In genomic region chr16:70712359-70712758, GRCh38 we compare ENCODE assay signal across 19 cellular contexts. TPM values are rescaled to one million over a fixed set of nuclear protein-coding genes. Genes with fewer than 3 reads are reported as not detected.
DNase-seq lines count a peak whose midpoint lies in the region; ATAC-seq and TF ChIP-seq lines count a peak whose summit lies in the region.
"Had no signal": no experiment of that assay in that cellular context is flagged by ENCODE, and none has a peak within 500 bp of the region (broad histone marks: within the 10 kb centered on the region; RNA-seq: fewer than 3 reads in every experiment).

No MANE protein-coding gene starts in this region.

- H3K4me3 Mint-ChIP-seq in activated naive CD4-positive, alpha-beta T cell treated with anti-CD3 and anti-CD28 coated beads for 36 hours = no peak overlapping the region
- no peak overlapping the region for H3K4me3 Mint-ChIP-seq in mesothelial cell of epicardium
- no peak overlapping the region for H3K4me3 Mint-ChIP-seq in activated CD4-positive, alpha-beta T cell treated with anti-CD3 and anti-CD28 coated beads for 36 hours

- H3K36me3 Mint-ChIP-seq in activated naive CD4-positive, alpha-beta T cell treated with anti-CD3 and anti-CD28 coated beads, Interleukin-2, amount 50 U/mL, for 72 hours = no peaks in the 10 kb centered on the region
- H3K36me3 Mint-ChIP-seq in activated naive CD4-positive, alpha-beta T cell treated with anti-CD3 and anti-CD28 coated beads for 36 hours (ENCODE audit: low read depth) = no peaks in the 10 kb centered on the region
- H3K36me3 Mint-ChIP-seq in mesothelial cell of epicardium = no peaks in the 10 kb centered on the region
- no peaks in the 10 kb centered on the region for H3K36me3 Mint-ChIP-seq in activated CD4-positive, alpha-beta T cell treated with anti-CD3 and anti-CD28 coated beads for 36 hours (ENCODE audit: low read depth)

- CTCF ChIA-PET in activated naive CD4-positive, alpha-beta T cell treated with anti-CD3 and anti-CD28 coated beads for 36 hours (lab: Charles Lee) = no interaction called here
- CTCF ChIA-PET in activated CD4-positive, alpha-beta T cell treated with anti-CD3 and anti-CD28 coated beads for 36 hours (lab: Charles Lee) = no interaction called here

- no peaks in the 10 kb centered on the region for H3K4me1 Mint-ChIP-seq in activated naive CD4-positive, alpha-beta T cell treated with anti-CD3 and anti-CD28 coated beads for 36 hours (ENCODE audit: low read depth)
- H3K4me1 Mint-ChIP-seq in mesothelial cell of epicardium = peaks cover 64% of the 10 kb centered on the region
- no peaks in the 10 kb centered on the region for H3K4me1 Mint-ChIP-seq in activated CD4-positive, alpha-beta T cell treated with anti-CD3 and anti-CD28 coated beads for 36 hours
- H3K4me1 Mint-ChIP-seq: CD8-positive, alpha-beta memory T cell had no signal

- DNase-seq in activated naive CD4-positive, alpha-beta T cell treated with anti-CD3 and anti-CD28 coated beads, Interleukin-2, amount 50 U/mL, for 72 hours (ENCODE audit: low spot score in 2 of 2) = no peak
- DNase-seq in activated naive CD4-positive, alpha-beta T cell treated with anti-CD3 and anti-CD28 coated beads for 36 hours = no peak
- DNase-seq in caudate nucleus (lab: John Stamatoyannopoulos, UW) (peak in 1 of 61 donors; percentile 49), mesothelial cell of epicardium (ENCODE audit: low spot score in 2 of 2, unreplicated experiment in 2 of 2) (no peak), posterior vena cava (ENCODE audit: low spot score) (no peak), psoas muscle (no peak)
- DNase-seq in activated CD4-positive, alpha-beta T cell treated with anti-CD3 and anti-CD28 coated beads for 36 hours = no peak
- DNase-seq: CD8-positive, alpha-beta memory T cell; DND-41; GM23248; Karpas-422; MG63; NCI-H2107; NCI-H2227 treated with DMSO at 0.1 percent for 48 hours; NCI-H524; SHP77 had no signal

- peak overlapping the region; percentile 42 for H3K27ac ChIP-seq in caudate nucleus (ENCODE audit: low read depth, low read length)
- peak overlapping the region; percentile 98 for H3K27ac ChIP-seq in stomach smooth muscle (ENCODE audit: low read length)
- H3K27ac ChIP-seq in psoas muscle = no peak overlapping the region
- H3K27ac ChIP-seq: 22Rv1, GM23248 had no signal

- no peaks in the 10 kb centered on the region for H3K27me3 Mint-ChIP-seq in activated naive CD4-positive, alpha-beta T cell treated with anti-CD3 and anti-CD28 coated beads for 36 hours (ENCODE audit: low read depth)
- H3K27me3 Mint-ChIP-seq in mesothelial cell of epicardium (ENCODE audit: low read depth) = no peaks in the 10 kb centered on the region
- H3K27me3 Mint-ChIP-seq in activated CD4-positive, alpha-beta T cell treated with anti-CD3 and anti-CD28 coated beads for 36 hours = no peaks in the 10 kb centered on the region
- H3K27me3 Mint-ChIP-seq: CD8-positive, alpha-beta memory T cell had no signal

- no peaks in the 10 kb centered on the region for H3K9me3 ChIP-seq in stomach smooth muscle (ENCODE audit: control insufficient read depth in 2 of 2, low read length in 2 of 2)
- no peaks in the 10 kb centered on the region for H3K9me3 ChIP-seq in psoas muscle
- H3K9me3 ChIP-seq: MG63 had no signal

- 77 to 89% (median 85%) methylated on average over 11 of the region's 11 CpGs for WGBS in psoas muscle, 3 donors

- H3K27ac Mint-ChIP-seq in activated naive CD4-positive, alpha-beta T cell treated with anti-CD3 and anti-CD28 coated beads, Interleukin-2, amount 50 U/mL, for 72 hours = peak overlapping the region; percentile 50 to 84
- no peak overlapping the region for H3K27ac Mint-ChIP-seq in activated naive CD4-positive, alpha-beta T cell treated with anti-CD3 and anti-CD28 coated beads for 36 hours
- peak overlapping the region; percentile 83 for H3K27ac Mint-ChIP-seq in mesothelial cell of epicardium
- no peak overlapping the region for H3K27ac Mint-ChIP-seq in activated CD4-positive, alpha-beta T cell treated with anti-CD3 and anti-CD28 coated beads for 36 hours
- H3K27ac Mint-ChIP-seq: CD8-positive, alpha-beta memory T cell had no signal

- H3K4me1 ChIP-seq in stomach smooth muscle (ENCODE audit: control insufficient read depth, insufficient read depth, low read length) = peaks cover 87% of the 10 kb centered on the region
- H3K4me1 ChIP-seq in psoas muscle = peaks cover 39% of the 10 kb centered on the region

- intact Hi-C loops in activated naive CD4-positive, alpha-beta T cell treated with anti-CD3 and anti-CD28 coated beads for 36 hours (cut with micrococcal nuclease) = no loop called here
- intact Hi-C loops in activated CD4-positive, alpha-beta T cell treated with anti-CD3 and anti-CD28 coated beads for 36 hours (cut with DNase I, micrococcal nuclease) = no loop called here
- intact Hi-C loops in posterior vena cava (cut with DNase I) (no loop called here), psoas muscle (cut with DNase I) (no loop called here)

- ATAC-seq in activated naive CD4-positive, alpha-beta T cell treated with anti-CD3 and anti-CD28 coated beads, Interleukin-2, amount 50 U/mL, for 72 hours = no peak
- no peak for ATAC-seq in activated CD4-positive, alpha-beta T cell treated with anti-CD3 and anti-CD28 coated beads for 36 hours
- ATAC-seq in psoas muscle = no peak
- ATAC-seq: Panc1 had no signal

- H3K27me3 ChIP-seq in stomach smooth muscle (ENCODE audit: control insufficient read depth in 1 of 2, insufficient read depth in 2 of 2, low read length in 2 of 2) (no peaks in the 10 kb centered on the region), psoas muscle (ENCODE audit: insufficient read depth in 3 of 3, low read length in 2 of 3) (no peaks in the 10 kb centered on the region)
- H3K27me3 ChIP-seq: MG63 had no signal

- no peak overlapping the region for H3K9ac ChIP-seq in stomach smooth muscle (ENCODE audit: low read length in 2 of 2)
- H3K9ac ChIP-seq: GM23248 had no signal

- H3K9me3 Mint-ChIP-seq in activated naive CD4-positive, alpha-beta T cell treated with anti-CD3 and anti-CD28 coated beads, Interleukin-2, amount 50 U/mL, for 72 hours = no peaks in the 10 kb centered on the region
- H3K9me3 Mint-ChIP-seq in activated naive CD4-positive, alpha-beta T cell treated with anti-CD3 and anti-CD28 coated beads for 36 hours = no peaks in the 10 kb centered on the region
- no peaks in the 10 kb centered on the region for H3K9me3 Mint-ChIP-seq in mesothelial cell of epicardium
- no peaks in the 10 kb centered on the region for H3K9me3 Mint-ChIP-seq in activated CD4-positive, alpha-beta T cell treated with anti-CD3 and anti-CD28 coated beads for 36 hours (ENCODE audit: low read depth)
- H3K9me3 Mint-ChIP-seq: CD8-positive, alpha-beta memory T cell had no signal

- H3K4me3 ChIP-seq in stomach smooth muscle (ENCODE audit: low read length in 2 of 2) (no peak overlapping the region), psoas muscle (no peak overlapping the region)
- H3K4me3 ChIP-seq: GM23248, MG63 had no signal

- no peak for TF ChIP-seq CTCF in mesothelial cell of epicardium (IDR thresholded peaks at IDR 0.05; ENCODE audit: unreplicated experiment)
- no peak for TF ChIP-seq CTCF in psoas muscle (IDR thresholded peaks at IDR 0.05)

- POLR2A ChIA-PET in activated CD4-positive, alpha-beta T cell treated with anti-CD3 and anti-CD28 coated beads for 36 hours (lab: Charles Lee) = no interaction called here

- H3K36me3 ChIP-seq in stomach smooth muscle (ENCODE audit: control insufficient read depth in 2 of 2, insufficient read depth in 2 of 2, low read length in 2 of 2) (no peaks in the 10 kb centered on the region), psoas muscle (ENCODE audit: insufficient read depth in 1 of 2, low read depth in 1 of 2) (no peaks in the 10 kb centered on the region)
- H3K36me3 ChIP-seq: MG63 had no signal

RNA-seq across cellular contexts. Expression of gene MTSS2, which starts 26.5 kb away (rescaled TPM):
- 1 to 10 TPM in 1 of 2 donors, under 1 TPM in 1; 0.82 to 1.8 TPM for total RNA-seq in activated naive CD4-positive, alpha-beta T cell treated with anti-CD3 and anti-CD28 coated beads, Interleukin-2, amount 50 U/mL, for 72 hours
- total RNA-seq in activated naive CD4-positive, alpha-beta T cell treated with anti-CD3 and anti-CD28 coated beads for 36 hours = 1 to 10 TPM; 2.0 TPM
- 100 to 104 TPM (median 102 TPM) in 3 replicates for total RNA-seq in mesothelial cell of epicardium
- total RNA-seq in activated CD4-positive, alpha-beta T cell treated with anti-CD3 and anti-CD28 coated beads for 36 hours = 1 to 10 TPM; 1.6 to 3.5 TPM
- total RNA-seq in posterior vena cava = 100 to 1,000 TPM; 116 to 145 TPM
- total RNA-seq in psoas muscle = 100 to 1,000 TPM; 104 to 166 (median 110) TPM
- 100 to 1,000 TPM in 1 of 3 donors, 10 to 100 TPM in 2; 50.0 to 120 (median 94.3) TPM for polyA plus RNA-seq in psoas muscle
- polyA plus RNA-seq: CD8-positive, alpha-beta memory T cell had no signal

Comparison
In these comparisons a context has a peak if more than half of its experiments do, and no peak if none do; other contexts are left out.
1. H3K27ac Mint-ChIP-seq: peak in activated naive CD4-positive, alpha-beta T cell treated with anti-CD3 and anti-CD28 coated beads, Interleukin-2, amount 50 U/mL, for 72 hours (2 of 2) and mesothelial cell of epicardium (single experiment); none in activated naive CD4-positive, alpha-beta T cell treated with anti-CD3 and anti-CD28 coated beads for 36 hours (single experiment) and activated CD4-positive, alpha-beta T cell treated with anti-CD3 and anti-CD28 coated beads for 36 hours (single experiment).
2. RNA of gene MTSS2, which starts 26.5 kb away (total RNA-seq): 116 to 145 TPM in posterior vena cava, 104 to 166 TPM in psoas muscle and 100 to 104 TPM in mesothelial cell of epicardium; 1.6 to 3.5 TPM in activated CD4-positive, alpha-beta T cell treated with anti-CD3 and anti-CD28 coated beads for 36 hours, 2.0 TPM in activated naive CD4-positive, alpha-beta T cell treated with anti-CD3 and anti-CD28 coated beads for 36 hours and 0.82 to 1.8 TPM in activated naive CD4-positive, alpha-beta T cell treated with anti-CD3 and anti-CD28 coated beads, Interleukin-2, amount 50 U/mL, for 72 hours; every median in the first group is over 10 times any median in the second.